ENCODE assay signal across 1 cellular context in the genomic region with DNA sequence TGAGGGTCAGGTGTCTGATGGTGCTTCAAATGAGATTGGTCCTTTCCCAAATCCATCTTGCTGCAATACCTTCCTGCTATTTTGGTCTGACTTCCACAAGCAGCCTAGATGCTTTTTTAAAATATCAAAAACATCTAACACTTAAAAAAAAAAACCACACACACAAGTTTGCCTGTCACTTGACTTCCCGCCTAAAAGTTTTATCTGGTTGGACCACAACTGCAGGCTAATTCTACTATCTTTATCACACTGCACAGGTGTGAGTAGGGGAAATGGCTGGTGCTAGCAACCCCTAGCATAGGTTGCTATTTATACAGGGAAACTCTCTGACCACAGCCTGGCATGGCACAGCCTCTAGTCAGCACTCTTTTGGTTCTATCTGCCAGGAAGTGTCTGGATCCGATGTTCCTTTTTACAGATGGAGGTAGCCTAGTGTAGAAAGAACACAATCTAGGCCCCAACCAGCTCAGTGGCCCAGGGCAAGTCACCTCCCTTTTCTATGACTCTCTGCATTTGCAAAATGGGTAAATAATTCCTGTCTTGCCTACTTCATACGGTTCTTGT.
TF ChIP-seq lines count a peak whose summit lies in the region.

A gene with protein sequence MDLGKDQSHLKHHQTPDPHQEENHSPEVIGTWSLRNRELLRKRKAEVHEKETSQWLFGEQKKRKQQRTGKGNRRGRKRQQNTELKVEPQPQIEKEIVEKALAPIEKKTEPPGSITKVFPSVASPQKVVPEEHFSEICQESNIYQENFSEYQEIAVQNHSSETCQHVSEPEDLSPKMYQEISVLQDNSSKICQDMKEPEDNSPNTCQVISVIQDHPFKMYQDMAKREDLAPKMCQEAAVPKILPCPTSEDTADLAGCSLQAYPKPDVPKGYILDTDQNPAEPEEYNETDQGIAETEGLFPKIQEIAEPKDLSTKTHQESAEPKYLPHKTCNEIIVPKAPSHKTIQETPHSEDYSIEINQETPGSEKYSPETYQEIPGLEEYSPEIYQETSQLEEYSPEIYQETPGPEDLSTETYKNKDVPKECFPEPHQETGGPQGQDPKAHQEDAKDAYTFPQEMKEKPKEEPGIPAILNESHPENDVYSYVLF (minus strand): TSS at position 92 of the 564 bp plus-strand sequence. CDS start 36 bp downstream, at position 56.

TF ChIP-seq in K562, 482 proteins besides CTCF, POLR2A, EP300 and RAD21 (continued from another document and continues in another):
- TF ChIP-seq NR0B1 (IDR thresholded peaks at IDR 0.05; ENCODE audit: partially characterized antibody) (no peak), NCOA2 (IDR thresholded peaks at IDR 0.05; ENCODE audit: partially characterized antibody in 2 of 2) (no peak), ZNF3 (CRISPR knock-in tag; IDR thresholded peaks at IDR 0.05) (no peak), ZNF584 (CRISPR knock-in tag; IDR thresholded peaks at IDR 0.05; ENCODE audit: low read depth) (peak; percentile 43; the same call in 1 of the 2 replicates), HNRNPH1 (optimal IDR thresholded peaks at IDR 0.05; ENCODE audit: low read depth, low read length) (no peak), CBFA2T3 (IDR thresholded peaks at IDR 0.05) (no peak), BCL6 (CRISPR knock-in tag; IDR thresholded peaks at IDR 0.05) (no peak), MEF2A (IDR thresholded peaks at IDR 0.05; ENCODE audit: control insufficient read depth, low read depth, low read length) (peak; percentile 84), JUND (IDR thresholded peaks at IDR 0.05; ENCODE audit: borderline replicate concordance, low read depth, low read length) (peak; percentile 77; the same call in 1 of the 2 replicates), JUND (tag; IDR thresholded peaks at IDR 0.05; ENCODE audit: borderline replicate concordance, low read depth, low read length) (peak; percentile 70; the same call in 2 of the 3 replicates), ATF2 (CRISPR knock-in tag; IDR thresholded peaks at IDR 0.05) (no peak), NCOA6 (IDR thresholded peaks at IDR 0.05) (no peak; the same call in 1 of the 2 replicates), ZNF76 (CRISPR knock-in tag; IDR thresholded peaks at IDR 0.05; ENCODE audit: borderline replicate concordance) (no peak), FIP1L1 (IDR thresholded peaks at IDR 0.05; ENCODE audit: low read depth, low read length, poor library complexity, severe bottlenecking) (no peak), POU5F1 (IDR thresholded peaks at IDR 0.05; ENCODE audit: borderline replicate concordance, low read depth, low read length, partially characterized antibody) (no peak), MCM3 (IDR thresholded peaks at IDR 0.05) (no peak), FOXJ3 (CRISPR knock-in tag; IDR thresholded peaks at IDR 0.05) (peak; percentile 85), TSC22D4 (tag; IDR thresholded peaks at IDR 0.05) (no peak), HIVEP1 (CRISPR knock-in tag; IDR thresholded peaks at IDR 0.05) (no peak), MAFG (tag; conservative IDR thresholded peaks at IDR 0.05) (no peak), MXI1 (IDR thresholded peaks at IDR 0.05; ENCODE audit: low read depth, low read length) (peak; percentile 86), GATAD2A (IDR thresholded peaks at IDR 0.05) (no peak), ZMIZ1 (IDR thresholded peaks at IDR 0.05; ENCODE audit: low read depth in 2 of 2, low read length in 2 of 2) (peak in 1 of 2 experiments; percentile 95; a peak in 2 of 4 replicates), SREBF2 (CRISPR knock-in tag; IDR thresholded peaks at IDR 0.05) (no peak), CCNT2 (IDR thresholded peaks at IDR 0.05; ENCODE audit: borderline replicate concordance, extremely low read depth, insufficient read length, low read depth, low read length) (peak; percentile 62), ZNF609 (CRISPR knock-in tag; IDR thresholded peaks at IDR 0.05; ENCODE audit: borderline replicate concordance) (no peak), HMG20A (CRISPR knock-in tag; conservative IDR thresholded peaks at IDR 0.05) (no peak)
- TF ChIP-seq, protein P1, sequence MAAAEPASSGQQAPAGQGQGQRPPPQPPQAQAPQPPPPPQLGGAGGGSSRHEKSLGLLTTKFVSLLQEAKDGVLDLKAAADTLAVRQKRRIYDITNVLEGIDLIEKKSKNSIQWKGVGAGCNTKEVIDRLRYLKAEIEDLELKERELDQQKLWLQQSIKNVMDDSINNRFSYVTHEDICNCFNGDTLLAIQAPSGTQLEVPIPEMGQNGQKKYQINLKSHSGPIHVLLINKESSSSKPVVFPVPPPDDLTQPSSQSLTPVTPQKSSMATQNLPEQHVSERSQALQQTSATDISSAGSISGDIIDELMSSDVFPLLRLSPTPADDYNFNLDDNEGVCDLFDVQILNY (CRISPR knock-in tag; IDR thresholded peaks at IDR 0.05): no peak
- TF ChIP-seq, protein P2, sequence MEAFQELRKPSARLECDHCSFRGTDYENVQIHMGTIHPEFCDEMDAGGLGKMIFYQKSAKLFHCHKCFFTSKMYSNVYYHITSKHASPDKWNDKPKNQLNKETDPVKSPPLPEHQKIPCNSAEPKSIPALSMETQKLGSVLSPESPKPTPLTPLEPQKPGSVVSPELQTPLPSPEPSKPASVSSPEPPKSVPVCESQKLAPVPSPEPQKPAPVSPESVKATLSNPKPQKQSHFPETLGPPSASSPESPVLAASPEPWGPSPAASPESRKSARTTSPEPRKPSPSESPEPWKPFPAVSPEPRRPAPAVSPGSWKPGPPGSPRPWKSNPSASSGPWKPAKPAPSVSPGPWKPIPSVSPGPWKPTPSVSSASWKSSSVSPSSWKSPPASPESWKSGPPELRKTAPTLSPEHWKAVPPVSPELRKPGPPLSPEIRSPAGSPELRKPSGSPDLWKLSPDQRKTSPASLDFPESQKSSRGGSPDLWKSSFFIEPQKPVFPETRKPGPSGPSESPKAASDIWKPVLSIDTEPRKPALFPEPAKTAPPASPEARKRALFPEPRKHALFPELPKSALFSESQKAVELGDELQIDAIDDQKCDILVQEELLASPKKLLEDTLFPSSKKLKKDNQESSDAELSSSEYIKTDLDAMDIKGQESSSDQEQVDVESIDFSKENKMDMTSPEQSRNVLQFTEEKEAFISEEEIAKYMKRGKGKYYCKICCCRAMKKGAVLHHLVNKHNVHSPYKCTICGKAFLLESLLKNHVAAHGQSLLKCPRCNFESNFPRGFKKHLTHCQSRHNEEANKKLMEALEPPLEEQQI (IDR thresholded peaks at IDR 0.05): peak; percentile 84; the same call in 1 of the 2 replicates
- TF ChIP-seq, protein P3, sequence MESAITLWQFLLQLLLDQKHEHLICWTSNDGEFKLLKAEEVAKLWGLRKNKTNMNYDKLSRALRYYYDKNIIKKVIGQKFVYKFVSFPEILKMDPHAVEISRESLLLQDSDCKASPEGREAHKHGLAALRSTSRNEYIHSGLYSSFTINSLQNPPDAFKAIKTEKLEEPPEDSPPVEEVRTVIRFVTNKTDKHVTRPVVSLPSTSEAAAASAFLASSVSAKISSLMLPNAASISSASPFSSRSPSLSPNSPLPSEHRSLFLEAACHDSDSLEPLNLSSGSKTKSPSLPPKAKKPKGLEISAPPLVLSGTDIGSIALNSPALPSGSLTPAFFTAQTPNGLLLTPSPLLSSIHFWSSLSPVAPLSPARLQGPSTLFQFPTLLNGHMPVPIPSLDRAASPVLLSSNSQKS (CRISPR knock-in tag; IDR thresholded peaks at IDR 0.05): no peak
- TF ChIP-seq, protein P4, sequence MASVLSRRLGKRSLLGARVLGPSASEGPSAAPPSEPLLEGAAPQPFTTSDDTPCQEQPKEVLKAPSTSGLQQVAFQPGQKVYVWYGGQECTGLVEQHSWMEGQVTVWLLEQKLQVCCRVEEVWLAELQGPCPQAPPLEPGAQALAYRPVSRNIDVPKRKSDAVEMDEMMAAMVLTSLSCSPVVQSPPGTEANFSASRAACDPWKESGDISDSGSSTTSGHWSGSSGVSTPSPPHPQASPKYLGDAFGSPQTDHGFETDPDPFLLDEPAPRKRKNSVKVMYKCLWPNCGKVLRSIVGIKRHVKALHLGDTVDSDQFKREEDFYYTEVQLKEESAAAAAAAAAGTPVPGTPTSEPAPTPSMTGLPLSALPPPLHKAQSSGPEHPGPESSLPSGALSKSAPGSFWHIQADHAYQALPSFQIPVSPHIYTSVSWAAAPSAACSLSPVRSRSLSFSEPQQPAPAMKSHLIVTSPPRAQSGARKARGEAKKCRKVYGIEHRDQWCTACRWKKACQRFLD (CRISPR knock-in tag; IDR thresholded peaks at IDR 0.05): peak; percentile 92
- TF ChIP-seq, protein P5, sequence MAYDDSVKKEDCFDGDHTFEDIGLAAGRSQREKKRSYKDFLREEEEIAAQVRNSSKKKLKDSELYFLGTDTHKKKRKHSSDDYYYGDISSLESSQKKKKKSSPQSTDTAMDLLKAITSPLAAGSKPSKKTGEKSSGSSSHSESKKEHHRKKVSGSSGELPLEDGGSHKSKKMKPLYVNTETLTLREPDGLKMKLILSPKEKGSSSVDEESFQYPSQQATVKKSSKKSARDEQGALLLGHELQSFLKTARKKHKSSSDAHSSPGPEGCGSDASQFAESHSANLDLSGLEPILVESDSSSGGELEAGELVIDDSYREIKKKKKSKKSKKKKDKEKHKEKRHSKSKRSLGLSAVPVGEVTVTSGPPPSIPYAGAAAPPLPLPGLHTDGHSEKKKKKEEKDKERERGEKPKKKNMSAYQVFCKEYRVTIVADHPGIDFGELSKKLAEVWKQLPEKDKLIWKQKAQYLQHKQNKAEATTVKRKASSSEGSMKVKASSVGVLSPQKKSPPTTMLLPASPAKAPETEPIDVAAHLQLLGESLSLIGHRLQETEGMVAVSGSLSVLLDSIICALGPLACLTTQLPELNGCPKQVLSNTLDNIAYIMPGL (CRISPR knock-in tag; IDR thresholded peaks at IDR 0.05): no peak
